ENCODE assay signal across 1 cellular context in genomic region chr17:17019430-17019762, GRCh38.
TF ChIP-seq lines count a peak whose summit lies in the region.

No MANE protein-coding gene starts in this region.

TF ChIP-seq in HCT116, 20 proteins besides CTCF, POLR2A, EP300 and RAD21:
- TF ChIP-seq, protein P1, sequence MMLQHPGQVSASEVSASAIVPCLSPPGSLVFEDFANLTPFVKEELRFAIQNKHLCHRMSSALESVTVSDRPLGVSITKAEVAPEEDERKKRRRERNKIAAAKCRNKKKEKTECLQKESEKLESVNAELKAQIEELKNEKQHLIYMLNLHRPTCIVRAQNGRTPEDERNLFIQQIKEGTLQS (IDR thresholded peaks at IDR 0.05): no peak
- TF ChIP-seq POLR2AphosphoS5 (IDR thresholded peaks at IDR 0.05; ENCODE audit: low read depth, low read length) (no peak), SRF (IDR thresholded peaks at IDR 0.05; ENCODE audit: low read depth) (no peak), SP1 (IDR thresholded peaks at IDR 0.05; ENCODE audit: low read depth) (no peak), YY1 (IDR thresholded peaks at IDR 0.05; ENCODE audit: extremely low read depth, insufficient replicate concordance, low read depth, low read length) (no peak), ZBTB33 (IDR thresholded peaks at IDR 0.05; ENCODE audit: extremely low read depth, insufficient replicate concordance, low read length) (no peak), MAX (IDR thresholded peaks at IDR 0.05) (no peak), EZH2 (IDR thresholded peaks at IDR 0.05) (no peak), ZFX (IDR thresholded peaks at IDR 0.05) (no peak), SIN3A (IDR thresholded peaks at IDR 0.05; ENCODE audit: low read depth) (no peak), TCF7L2 (IDR thresholded peaks at IDR 0.05; ENCODE audit: borderline replicate concordance, extremely low read depth, insufficient read depth, insufficient read length) (no peak)
- TF ChIP-seq, protein P2, sequence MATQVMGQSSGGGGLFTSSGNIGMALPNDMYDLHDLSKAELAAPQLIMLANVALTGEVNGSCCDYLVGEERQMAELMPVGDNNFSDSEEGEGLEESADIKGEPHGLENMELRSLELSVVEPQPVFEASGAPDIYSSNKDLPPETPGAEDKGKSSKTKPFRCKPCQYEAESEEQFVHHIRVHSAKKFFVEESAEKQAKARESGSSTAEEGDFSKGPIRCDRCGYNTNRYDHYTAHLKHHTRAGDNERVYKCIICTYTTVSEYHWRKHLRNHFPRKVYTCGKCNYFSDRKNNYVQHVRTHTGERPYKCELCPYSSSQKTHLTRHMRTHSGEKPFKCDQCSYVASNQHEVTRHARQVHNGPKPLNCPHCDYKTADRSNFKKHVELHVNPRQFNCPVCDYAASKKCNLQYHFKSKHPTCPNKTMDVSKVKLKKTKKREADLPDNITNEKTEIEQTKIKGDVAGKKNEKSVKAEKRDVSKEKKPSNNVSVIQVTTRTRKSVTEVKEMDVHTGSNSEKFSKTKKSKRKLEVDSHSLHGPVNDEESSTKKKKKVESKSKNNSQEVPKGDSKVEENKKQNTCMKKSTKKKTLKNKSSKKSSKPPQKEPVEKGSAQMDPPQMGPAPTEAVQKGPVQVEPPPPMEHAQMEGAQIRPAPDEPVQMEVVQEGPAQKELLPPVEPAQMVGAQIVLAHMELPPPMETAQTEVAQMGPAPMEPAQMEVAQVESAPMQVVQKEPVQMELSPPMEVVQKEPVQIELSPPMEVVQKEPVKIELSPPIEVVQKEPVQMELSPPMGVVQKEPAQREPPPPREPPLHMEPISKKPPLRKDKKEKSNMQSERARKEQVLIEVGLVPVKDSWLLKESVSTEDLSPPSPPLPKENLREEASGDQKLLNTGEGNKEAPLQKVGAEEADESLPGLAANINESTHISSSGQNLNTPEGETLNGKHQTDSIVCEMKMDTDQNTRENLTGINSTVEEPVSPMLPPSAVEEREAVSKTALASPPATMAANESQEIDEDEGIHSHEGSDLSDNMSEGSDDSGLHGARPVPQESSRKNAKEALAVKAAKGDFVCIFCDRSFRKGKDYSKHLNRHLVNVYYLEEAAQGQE (IDR thresholded peaks at IDR 0.05; ENCODE audit: low read depth): no peak
